ENCODE assay signal across 2 cellular contexts in the genomic region with DNA sequence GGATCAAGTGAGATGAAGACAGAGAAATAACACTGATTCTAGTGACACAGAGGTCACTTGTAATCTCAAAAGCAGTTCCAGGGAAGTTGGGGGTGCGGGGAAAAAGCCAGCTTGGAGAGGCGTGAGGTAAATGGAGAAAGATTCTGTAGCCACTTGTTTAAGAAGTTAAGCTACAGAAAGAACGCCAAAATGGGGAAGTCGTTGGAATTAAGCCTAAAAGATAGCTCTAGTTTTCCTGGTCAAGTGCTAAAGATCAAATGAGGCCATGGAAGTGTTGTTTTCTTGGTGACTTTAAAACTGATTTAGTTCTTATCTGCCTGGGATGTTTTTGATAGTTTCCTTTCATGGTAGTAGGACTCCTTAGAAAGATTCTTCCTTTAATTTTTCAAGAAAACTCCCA.
TF ChIP-seq lines count a peak whose summit lies in the region.

No MANE protein-coding gene starts in this region.

TF ChIP-seq in SK-N-SH, 30 proteins besides CTCF, POLR2A, EP300 and RAD21 (continued from another document):
- TF ChIP-seq PBX3 (IDR thresholded peaks at IDR 0.05): no peak
- TF ChIP-seq IRF3 (IDR thresholded peaks at IDR 0.05; ENCODE audit: low read depth, low read length): no peak
- TF ChIP-seq ELF1 (IDR thresholded peaks at IDR 0.05): no peak
- TF ChIP-seq CHD2 (IDR thresholded peaks at IDR 0.05; ENCODE audit: low read length, partially characterized antibody): no peak
- no peak for TF ChIP-seq MAX (IDR thresholded peaks at IDR 0.05; ENCODE audit: low read depth)
- no peak for TF ChIP-seq FOXM1 (IDR thresholded peaks at IDR 0.05; ENCODE audit: low read depth)
- TF ChIP-seq RCOR1 (IDR thresholded peaks at IDR 0.05; ENCODE audit: low read length): no peak

TF ChIP-seq in SK-N-SH treated with all-trans-retinoic acid at 6 μM for 48 hours, 23 proteins besides CTCF, POLR2A, EP300 and RAD21 (continued from another document):
- no peak for TF ChIP-seq CREB5 (CRISPR knock-in tag; IDR thresholded peaks at IDR 0.05; ENCODE audit: low read depth)
- TF ChIP-seq ZNF70 (CRISPR knock-in tag; IDR thresholded peaks at IDR 0.05): no peak
- TF ChIP-seq CSRNP3 (CRISPR knock-in tag; IDR thresholded peaks at IDR 0.05): no peak
- TF ChIP-seq POU6F1 (CRISPR knock-in tag; IDR thresholded peaks at IDR 0.05; ENCODE audit: borderline replicate concordance, low read depth): no peak
- no peak for TF ChIP-seq BACH2 (CRISPR knock-in tag; IDR thresholded peaks at IDR 0.05; ENCODE audit: borderline replicate concordance)
- TF ChIP-seq ESRRG (CRISPR knock-in tag; IDR thresholded peaks at IDR 0.05): no peak
- no peak for TF ChIP-seq PATZ1 (CRISPR knock-in tag; IDR thresholded peaks at IDR 0.05; ENCODE audit: borderline replicate concordance)
